In the genomic region with DNA sequence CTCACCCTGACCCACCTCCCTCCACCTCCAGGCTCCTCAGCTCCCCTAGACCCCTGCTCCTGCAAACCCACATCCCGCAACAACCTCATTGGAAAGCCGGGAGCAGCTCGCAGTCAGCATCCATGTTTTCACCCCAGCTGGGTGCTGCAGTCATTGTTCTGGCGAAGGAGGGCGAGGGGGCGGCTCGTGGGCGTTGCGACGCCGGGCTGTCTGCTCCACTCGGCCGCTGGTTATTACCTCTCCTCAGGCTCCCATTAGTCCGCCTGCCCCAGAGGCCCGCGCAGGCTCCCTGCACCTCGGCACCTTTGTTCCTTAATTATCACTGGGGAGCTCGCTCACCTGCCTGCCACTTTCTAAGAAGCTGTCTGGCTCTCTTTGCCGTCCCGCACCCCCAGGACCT, we compare ENCODE assay signal across 27 cellular contexts. TPM values are rescaled to one million over a fixed set of nuclear protein-coding genes. Genes with fewer than 3 reads are reported as not detected.
DNase-seq lines count a peak whose midpoint lies in the region; ATAC-seq, FAIRE-seq and TF ChIP-seq lines count a peak whose summit lies in the region.
"Had no signal": no experiment of that assay in that cellular context is flagged by ENCODE, and none has a peak within 500 bp of the region (broad histone marks: within the 10 kb centered on the region; RNA-seq: fewer than 3 reads in every experiment).

No MANE protein-coding gene starts in this region.

- no TSS peak for BruUV-seq in PC-9 (replicated peaks; lab: Mats Ljungman, UMichigan)

- no peak overlapping the region for H3K4me2 ChIP-seq in PC-9

- H4K20me1 ChIP-seq in PC-9 (ENCODE audit: insufficient read depth): no peaks in the 10 kb centered on the region

- H3K27me3 ChIP-seq in BE2C (no peaks in the 10 kb centered on the region), iPS-15b (ENCODE audit: control insufficient read depth, insufficient read depth, low read length) (peaks cover 18% of the 10 kb centered on the region), PC-9 (ENCODE audit: insufficient read depth, low read depth) (peaks cover 34% of the 10 kb centered on the region)
- H3K27me3 ChIP-seq: testis had no signal

- H3F3A ChIP-seq in PC-9 (ENCODE audit: insufficient read depth, low read depth): no peaks in the 10 kb centered on the region

- H3K4me1 ChIP-seq in BE2C: no peaks in the 10 kb centered on the region
- H3K4me1 ChIP-seq in iPS-15b (ENCODE audit: control insufficient read depth, insufficient read depth, low read length): no peaks in the 10 kb centered on the region
- H3K4me1 ChIP-seq in PC-9 (replicated peaks; ENCODE audit: insufficient read depth): peaks cover 3% of the 10 kb centered on the region
- H3K4me1 ChIP-seq: esophagus muscularis mucosa, gastroesophageal sphincter, testis had no signal

- no peak for TF ChIP-seq POLR2A in GM12891 (IDR thresholded peaks at IDR 0.05; ENCODE audit: low read depth, low read length)

- no peak for TF ChIP-seq CTCF in BE2C (IDR thresholded peaks at IDR 0.05; ENCODE audit: low read depth, low read length)
- TF ChIP-seq CTCF in PC-9 (conservative IDR thresholded peaks at IDR 0.05): no peak

- no peaks in the 10 kb centered on the region for H3K9me3 ChIP-seq in BE2C
- no peaks in the 10 kb centered on the region for H3K9me3 ChIP-seq in iPS-15b (ENCODE audit: control insufficient read depth, insufficient read depth, low read length)
- H3K9me3 ChIP-seq in PC-9 (ENCODE audit: insufficient read depth, low read depth): no peaks in the 10 kb centered on the region
- H3K9me3 ChIP-seq: esophagus muscularis mucosa, gastroesophageal sphincter, testis had no signal

- H3K36me3 ChIP-seq in BE2C: no peaks in the 10 kb centered on the region
- H3K36me3 ChIP-seq in iPS-15b (ENCODE audit: control insufficient read depth, insufficient read depth, low read length): no peaks in the 10 kb centered on the region
- H3K36me3 ChIP-seq in PC-9 (ENCODE audit: low read depth): no peaks in the 10 kb centered on the region
- H3K36me3 ChIP-seq: esophagus muscularis mucosa, gastroesophageal sphincter had no signal

- peak overlapping the region; percentile 24 for H3K9ac ChIP-seq in iPS-15b (ENCODE audit: low read depth, low read length)
- H3K9ac ChIP-seq: GM23248 had no signal

- POLR2A ChIA-PET in PC-9 (lab: Charles Lee; ENCODE audit: unreplicated experiment): no interaction called here

- CTCF ChIA-PET in PC-9 (lab: Charles Lee): no interaction called here

- no peak for ATAC-seq in HG03159 (IDR thresholded peaks at IDR 0.05; ENCODE audit: unreplicated experiment)
- ATAC-seq: activated CD4-positive, alpha-beta T cell treated with anti-CD3 and anti-CD28 coated beads for 36 hours; gastroesophageal sphincter; left colon; natural killer cell treated with Interleukin-12 subunit alpha and Interleukin-12 subunit beta and Interleukin-15 and Interleukin-18, amount 100 ng/mL, for 72 hours; stimulated activated naive B cell treated with anti-CD40 and anti-IgM and Interleukin-4, amounts not matched to agents 10 μg/mL and 1 μg/mL and 100 μg/mL, for 72 hours had no signal

- FAIRE-seq in GM12891 (lab: Jason Lieb, UNC): no peak
- FAIRE-seq: G401.6 had no signal

- no peak overlapping the region for H3K4me3 ChIP-seq in BE2C (ENCODE audit: low read depth, low read length)
- no peak overlapping the region for H3K4me3 ChIP-seq in iPS-15b (ENCODE audit: low read depth, low read length)
- H3K4me3 ChIP-seq in PC-9: no peak overlapping the region
- H3K4me3 ChIP-seq: esophagus muscularis mucosa, gastroesophageal sphincter, GM23248, skin epidermis had no signal

- intact Hi-C loops in PC-9 (cut with micrococcal nuclease; ENCODE audit: unreplicated experiment): no loop called here

- H3K27ac ChIP-seq in PC-9: no peak overlapping the region
- H3K27ac ChIP-seq: esophagus muscularis mucosa, gastroesophageal sphincter, GM23248, RWPE1, skin epidermis, testis had no signal

- no peaks in the 10 kb centered on the region for H3K79me2 ChIP-seq in PC-9 (ENCODE audit: low read depth)

- DNase-seq in BE2C (peak; percentile 45), NCI-H1092 (lab: John Stamatoyannopoulos, UW) (peak; percentile 33), NCI-H2227 (lab: John Stamatoyannopoulos, UW; ENCODE audit: unreplicated experiment) (peak; percentile 85), PC-9 (no peak), NCI-H510A (lab: John Stamatoyannopoulos, UW) (no peak), GM12891 (ENCODE audit: insufficient read length, low spot score) (no peak)
- DNase-seq: activated CD4-positive, alpha-beta T cell treated with anti-CD3 and anti-CD28 coated beads for 36 hours; C1 segment of cervical spinal cord; cerebellar nuclear complex; effector CD8-positive, alpha-beta T cell; GM23248; left colon; midbrain; NCI-H1694; NCI-H446 treated with DMSO at 0.1 percent for 48 hours; stimulated activated CD4-positive, alpha-beta T cell treated with anti-CD3 and anti-CD28 coated beads, Interleukin-2, amount 100 ng/mL, for 24 hours; stimulated activated naive B cell treated with anti-CD40 and anti-IgM and Interleukin-4, amounts not matched to agents 10 μg/mL and 1 μg/mL and 100 μg/mL, for 72 hours; testis had no signal

- no peak overlapping the region for H2AFZ ChIP-seq in PC-9
- H2AFZ ChIP-seq: GM23248 had no signal

- H3K9me2 ChIP-seq in PC-9 (ENCODE audit: insufficient read depth): no peaks in the 10 kb centered on the region

TF ChIP-seq in GM12891, 5 proteins besides CTCF, POLR2A, EP300 and RAD21:
- no peak for TF ChIP-seq POLR2AphosphoS5 (IDR thresholded peaks at IDR 0.05; ENCODE audit: low read depth, low read length)
- no peak for TF ChIP-seq TAF1 (IDR thresholded peaks at IDR 0.05; ENCODE audit: low read depth, low read length)
- TF ChIP-seq PAX5 (IDR thresholded peaks at IDR 0.05; ENCODE audit: insufficient read depth, low read length, severe bottlenecking): no peak
- TF ChIP-seq SPI1 (IDR thresholded peaks at IDR 0.05; ENCODE audit: low read depth, low read length): no peak
- no peak for TF ChIP-seq POU2F2 (IDR thresholded peaks at IDR 0.05; ENCODE audit: low read depth, low read length)

RNA-seq across cellular contexts. Expression of gene DLX4, which starts 24.5 kb away (rescaled TPM):
- polyA plus RNA-seq in BE2C (2012; ENCODE audit: insufficient read depth, insufficient read length, low read depth): 0.42 TPM
- 6.2 and 8.8 TPM in 2 replicates for total RNA-seq in PC-9 (2021)
- 0.21 TPM for polyA plus RNA-seq in GM12891 (2012; ENCODE audit: low read depth, missing spikeins)
- total RNA-seq: esophagus muscularis mucosa, GM23248 had no signal

RNA-seq across cellular contexts. Expression of gene DLX3, which starts 50.6 kb away (rescaled TPM):
- polyA plus RNA-seq in BE2C (2012; ENCODE audit: insufficient read depth, insufficient read length, low read depth): not detected
- 1.2 and 2.0 TPM in 2 replicates for total RNA-seq in PC-9 (2021)
- not detected for polyA plus RNA-seq in GM12891 (2012; ENCODE audit: low read depth, missing spikeins)
- total RNA-seq: A673; gastroesophageal sphincter; left colon; natural killer cell treated with Interleukin-12 subunit alpha and Interleukin-12 subunit beta and Interleukin-15 and Interleukin-18, amount 100 ng/mL, for 72 hours had no signal

Comparison
In these comparisons a context has a peak if more than half of its experiments do, and no peak if none do; other contexts are left out.
1. DNase-seq: peak in BE2C (single experiment), NCI-H1092 (single experiment) and NCI-H2227 (single experiment); none in PC-9 (0 of 2), NCI-H510A (single experiment) and GM12891 (single experiment).